Comparison of ENCODE assay signal across 1 cellular context in genomic region chr1:235409045-235409820, GRCh38.
TF ChIP-seq lines count a peak whose summit lies in the region.

No MANE protein-coding gene starts in this region.

TF ChIP-seq in HepG2, 621 proteins besides CTCF, POLR2A, EP300 and RAD21 (continued from another document and continues in another):
- TF ChIP-seq TEAD2 (CRISPR knock-in tag; IDR thresholded peaks at IDR 0.05) = no peak
- no peak for TF ChIP-seq NCOA5 (CRISPR knock-in tag; IDR thresholded peaks at IDR 0.05)
- TF ChIP-seq RCOR2 (CRISPR knock-in tag; IDR thresholded peaks at IDR 0.05) = peak; percentile 82
- TF ChIP-seq REXO4 (CRISPR knock-in tag; IDR thresholded peaks at IDR 0.05; ENCODE audit: borderline replicate concordance) = no peak
- peak; percentile 12; the same call in 1 of the 2 replicates for TF ChIP-seq MNT (IDR thresholded peaks at IDR 0.05)
- no peak for TF ChIP-seq ZBTB26 (CRISPR knock-in tag; IDR thresholded peaks at IDR 0.05; ENCODE audit: borderline replicate concordance)
- TF ChIP-seq HMG20A (CRISPR knock-in tag; IDR thresholded peaks at IDR 0.05; ENCODE audit: borderline replicate concordance) = peak; percentile 87; the same call in 1 of the 2 replicates
- TF ChIP-seq SIX4 (CRISPR knock-in tag; IDR thresholded peaks at IDR 0.05) = no peak
- TF ChIP-seq GLMP (CRISPR knock-in tag; IDR thresholded peaks at IDR 0.05; ENCODE audit: borderline replicate concordance) = no peak
- peak; percentile 70 for TF ChIP-seq ELF3 (CRISPR knock-in tag; IDR thresholded peaks at IDR 0.05)
- TF ChIP-seq CREB1 (IDR thresholded peaks at IDR 0.05) = no peak
- peak; percentile 66 for TF ChIP-seq CREB1 (CRISPR knock-in tag; IDR thresholded peaks at IDR 0.05)
- no peak for TF ChIP-seq HES4 (CRISPR knock-in tag; IDR thresholded peaks at IDR 0.05; ENCODE audit: borderline replicate concordance)
- no peak for TF ChIP-seq ZNF34 (CRISPR knock-in tag; IDR thresholded peaks at IDR 0.05; ENCODE audit: borderline replicate concordance)
- TF ChIP-seq ZNF629 (CRISPR knock-in tag; conservative IDR thresholded peaks at IDR 0.05) = 0 out of 2 replicates have a peak, but pooled peaks have one; percentile 6
- TF ChIP-seq IRF2 (CRISPR knock-in tag; IDR thresholded peaks at IDR 0.05) = peak; percentile 28; the same call in 1 of the 2 replicates
- no peak; the same call in 1 of the 2 replicates for TF ChIP-seq HINFP (CRISPR knock-in tag; IDR thresholded peaks at IDR 0.05; ENCODE audit: low read depth)
- peak; percentile 41; the same call in 1 of the 2 replicates for TF ChIP-seq GATAD1 (CRISPR knock-in tag; IDR thresholded peaks at IDR 0.05)
- TF ChIP-seq ZNF264 (CRISPR knock-in tag; IDR thresholded peaks at IDR 0.05) = no peak
- TF ChIP-seq DDIT3 (CRISPR knock-in tag; IDR thresholded peaks at IDR 0.05) = no peak
- TF ChIP-seq BORCS8-MEF2B (CRISPR knock-in tag; IDR thresholded peaks at IDR 0.05) = no peak
- no peak for TF ChIP-seq HOXA7 (CRISPR knock-in tag; IDR thresholded peaks at IDR 0.05)
- no peak for TF ChIP-seq MYNN (CRISPR knock-in tag; IDR thresholded peaks at IDR 0.05; ENCODE audit: low read depth)
- no peak for TF ChIP-seq RFXAP (CRISPR knock-in tag; IDR thresholded peaks at IDR 0.05; ENCODE audit: borderline replicate concordance)
- TF ChIP-seq NFRKB (IDR thresholded peaks at IDR 0.05) = no peak
- no peak for TF ChIP-seq HMGXB3 (CRISPR knock-in tag; IDR thresholded peaks at IDR 0.05; ENCODE audit: borderline replicate concordance)
- no peak for TF ChIP-seq CEBPZ (IDR thresholded peaks at IDR 0.05; ENCODE audit: low read length)
- no peak for TF ChIP-seq MTF2 (CRISPR knock-in tag; IDR thresholded peaks at IDR 0.05; ENCODE audit: borderline replicate concordance)
- TF ChIP-seq ELF4 (CRISPR knock-in tag; IDR thresholded peaks at IDR 0.05; ENCODE audit: borderline replicate concordance) = no peak
- peak; percentile 75; the same call in 1 of the 2 replicates for TF ChIP-seq ZBTB25 (CRISPR knock-in tag; IDR thresholded peaks at IDR 0.05)
- no peak for TF ChIP-seq CENPX (CRISPR knock-in tag; IDR thresholded peaks at IDR 0.05)
- TF ChIP-seq ZNF430 (CRISPR knock-in tag; IDR thresholded peaks at IDR 0.05) = no peak; the same call in 1 of the 2 replicates
- TF ChIP-seq TARDBP (CRISPR knock-in tag; IDR thresholded peaks at IDR 0.05) = 0 out of 2 replicates have a peak, but pooled peaks have one; percentile 67
- TF ChIP-seq ATF4 (CRISPR knock-in tag; IDR thresholded peaks at IDR 0.05) = peak in 1 of 2 experiments; percentile 66; a peak in 2 of 4 replicates
- no peak for TF ChIP-seq ZNF703 (CRISPR knock-in tag; IDR thresholded peaks at IDR 0.05; ENCODE audit: borderline replicate concordance)
- no peak for TF ChIP-seq ZMYM4 (CRISPR knock-in tag; IDR thresholded peaks at IDR 0.05)
- peak; percentile 82 for TF ChIP-seq TBX3 (IDR thresholded peaks at IDR 0.05; ENCODE audit: borderline replicate concordance)
- TF ChIP-seq ZSCAN9 (CRISPR knock-in tag; IDR thresholded peaks at IDR 0.05; ENCODE audit: borderline replicate concordance) = peak; percentile 46; the same call in 1 of the 2 replicates
- TF ChIP-seq ZNF17 (CRISPR knock-in tag; IDR thresholded peaks at IDR 0.05) = no peak
- no peak for TF ChIP-seq RFXANK (CRISPR knock-in tag; IDR thresholded peaks at IDR 0.05)
- peak; percentile 66; the same call in 1 of the 2 replicates for TF ChIP-seq ZNF281 (CRISPR knock-in tag; IDR thresholded peaks at IDR 0.05; ENCODE audit: borderline replicate concordance)
- no peak for TF ChIP-seq ZFP90 (CRISPR knock-in tag; IDR thresholded peaks at IDR 0.05; ENCODE audit: borderline replicate concordance)
- peak; percentile 86 for TF ChIP-seq ZGPAT (CRISPR knock-in tag; IDR thresholded peaks at IDR 0.05)
